Comparison of ENCODE assay signal across 16 cellular contexts in genomic region chr13:21318891-21319532, GRCh38.
DNase-seq lines count a peak whose midpoint lies in the region; ATAC-seq and TF ChIP-seq lines count a peak whose summit lies in the region.
"Had no signal": no experiment of that assay in that cellular context is flagged by ENCODE, and none has a peak within 500 bp of the region (broad histone marks: within the 10 kb centered on the region; RNA-seq: fewer than 3 reads in every experiment).

No MANE protein-coding gene starts in this region.

- H3K4me2 ChIP-seq in MM.1S (ENCODE audit: low read depth, low read length) = no peak overlapping the region
- H3K4me2 ChIP-seq: smooth muscle cell had no signal

- H3K9ac ChIP-seq in MM.1S (ENCODE audit: low read length) = no peak overlapping the region

- H3K9me3 Mint-ChIP-seq in activated naive CD8-positive, alpha-beta T cell treated with anti-CD3 and anti-CD28 coated beads, Interleukin-2, amount 10 ng/mL, durations not matched to agents 7 days and 5 days = no peaks in the 10 kb centered on the region
- no peaks in the 10 kb centered on the region for H3K9me3 Mint-ChIP-seq in activated naive CD8-positive, alpha-beta T cell treated with anti-CD3 and anti-CD28 coated beads, Interleukin-2, amount 50 U/mL, for 24 hours

- no peak overlapping the region for H2AFZ ChIP-seq in MM.1S (ENCODE audit: low read length)

- H3K9me2 ChIP-seq in MM.1S (replicated peaks; ENCODE audit: insufficient read depth, low read length) = no peaks in the 10 kb centered on the region

- intact Hi-C loops in upper lobe of right lung (cut with DNase I) = no loop called here

- ATAC-seq in activated naive CD8-positive, alpha-beta T cell treated with anti-CD3 and anti-CD28 coated beads, Interleukin-2, amount 10 ng/mL, durations not matched to agents 7 days and 5 days (ENCODE audit: low read depth) = no peak
- ATAC-seq in activated naive CD8-positive, alpha-beta T cell treated with anti-CD3 and anti-CD28 coated beads, Interleukin-2, amount 50 U/mL, for 24 hours = no peak
- ATAC-seq in upper lobe of right lung (no peak), GM19351 (IDR thresholded peaks at IDR 0.05; ENCODE audit: unreplicated experiment) (no peak)

- H3K9me3 ChIP-seq in upper lobe of right lung (no peaks in the 10 kb centered on the region), MM.1S (replicated peaks; ENCODE audit: insufficient read depth, low read length) (no peaks in the 10 kb centered on the region)
- H3K9me3 ChIP-seq: tibial nerve had no signal

- H3K4me3 Mint-ChIP-seq in activated naive CD8-positive, alpha-beta T cell treated with anti-CD3 and anti-CD28 coated beads, Interleukin-2, amount 10 ng/mL, durations not matched to agents 7 days and 5 days = peak overlapping the region; percentile 2
- no peak overlapping the region for H3K4me3 Mint-ChIP-seq in activated naive CD8-positive, alpha-beta T cell treated with anti-CD3 and anti-CD28 coated beads, Interleukin-2, amount 50 U/mL, for 24 hours

- H3K4me3 ChIP-seq in coronary artery (peak overlapping the region; percentile 41), upper lobe of right lung (peak overlapping the region; percentile 21), MM.1S (ENCODE audit: low read length) (no peak overlapping the region)
- H3K4me3 ChIP-seq: smooth muscle cell had no signal

- H3K36me3 Mint-ChIP-seq in activated naive CD8-positive, alpha-beta T cell treated with anti-CD3 and anti-CD28 coated beads, Interleukin-2, amount 10 ng/mL, durations not matched to agents 7 days and 5 days = peaks cover 6% of the 10 kb centered on the region
- peaks cover 6% of the 10 kb centered on the region for H3K36me3 Mint-ChIP-seq in activated naive CD8-positive, alpha-beta T cell treated with anti-CD3 and anti-CD28 coated beads, Interleukin-2, amount 50 U/mL, for 24 hours (ENCODE audit: low read depth)

- POLR2A ChIA-PET in activated naive CD8-positive, alpha-beta T cell treated with anti-CD3 and anti-CD28 coated beads, Interleukin-2, amount 10 ng/mL, durations not matched to agents 7 days and 5 days (lab: Charles Lee) = no interaction called here

- H3K27ac ChIP-seq in coronary artery (no peak overlapping the region), upper lobe of right lung (no peak overlapping the region), MM.1S (ENCODE audit: low read length) (no peak overlapping the region)
- H3K27ac ChIP-seq: RWPE1, tibial nerve had no signal

- no peak overlapping the region for H3K27ac Mint-ChIP-seq in activated naive CD8-positive, alpha-beta T cell treated with anti-CD3 and anti-CD28 coated beads, Interleukin-2, amount 10 ng/mL, durations not matched to agents 7 days and 5 days
- H3K27ac Mint-ChIP-seq in activated naive CD8-positive, alpha-beta T cell treated with anti-CD3 and anti-CD28 coated beads, Interleukin-2, amount 50 U/mL, for 24 hours = no peak overlapping the region

- no peaks in the 10 kb centered on the region for H3K36me3 ChIP-seq in upper lobe of right lung
- H3K36me3 ChIP-seq in MM.1S (replicated peaks; ENCODE audit: insufficient read depth, low read length) = no peaks in the 10 kb centered on the region

- H3K79me2 ChIP-seq in MM.1S (ENCODE audit: low read length) = no peaks in the 10 kb centered on the region

- no peaks in the 10 kb centered on the region for H3K27me3 ChIP-seq in upper lobe of right lung
- H3K27me3 ChIP-seq in MM.1S (replicated peaks; ENCODE audit: insufficient read depth, low read length) = no peaks in the 10 kb centered on the region
- H3K27me3 ChIP-seq: tibial nerve had no signal

- H3K27me3 Mint-ChIP-seq in activated naive CD8-positive, alpha-beta T cell treated with anti-CD3 and anti-CD28 coated beads, Interleukin-2, amount 10 ng/mL, durations not matched to agents 7 days and 5 days = no peaks in the 10 kb centered on the region
- H3K27me3 Mint-ChIP-seq in activated naive CD8-positive, alpha-beta T cell treated with anti-CD3 and anti-CD28 coated beads, Interleukin-2, amount 50 U/mL, for 24 hours = no peaks in the 10 kb centered on the region

- no peak for DNase-seq in activated naive CD8-positive, alpha-beta T cell treated with anti-CD3 and anti-CD28 coated beads, Interleukin-2, amount 10 ng/mL, durations not matched to agents 7 days and 5 days
- no peak for DNase-seq in activated naive CD8-positive, alpha-beta T cell treated with anti-CD3 and anti-CD28 coated beads, Interleukin-2, amount 50 U/mL, for 24 hours
- DNase-seq in coronary artery (ENCODE audit: low spot score) (no peak), lung microvascular endothelial cell (ENCODE audit: low read depth in 2 of 2) (peak; percentile 34 to 36), upper lobe of right lung (peak; percentile 63), GOT3 (lab: John Stamatoyannopoulos, UW) (no peak), MM.1S (no peak)
- DNase-seq: activated CD4-positive, alpha-beta T cell treated with anti-CD3 and anti-CD28 coated beads, Interleukin-2, amount 50 U/mL, for 4 hours; activated naive CD4-positive, alpha-beta T cell treated with anti-CD3 and anti-CD28 coated beads, Interleukin-2, amount 50 U/mL, for 16 hours; KBM-7; NCI-H1436 treated with DMSO at 0.1 percent for 48 hours; NCI-H526 treated with DMSO at 0.1 percent for 48 hours had no signal

- H4K20me1 ChIP-seq in MM.1S (ENCODE audit: insufficient read depth, low read length) = no peaks in the 10 kb centered on the region

- no peaks in the 10 kb centered on the region for H3K4me1 ChIP-seq in upper lobe of right lung
- 0 out of 2 replicates have a peak, but pooled peaks cover 8% of the 10 kb centered on the region for H3K4me1 ChIP-seq in MM.1S (ENCODE audit: low read length)
- H3K4me1 ChIP-seq: tibial nerve had no signal

- H3K4me1 Mint-ChIP-seq in activated naive CD8-positive, alpha-beta T cell treated with anti-CD3 and anti-CD28 coated beads, Interleukin-2, amount 10 ng/mL, durations not matched to agents 7 days and 5 days = no peaks in the 10 kb centered on the region
- peaks cover 21% of the 10 kb centered on the region for H3K4me1 Mint-ChIP-seq in activated naive CD8-positive, alpha-beta T cell treated with anti-CD3 and anti-CD28 coated beads, Interleukin-2, amount 50 U/mL, for 24 hours

- H3F3A ChIP-seq in MM.1S (ENCODE audit: insufficient read depth, low read length) = 0 out of 2 replicates have a peak, but pooled peaks cover 2% of the 10 kb centered on the region

- TF ChIP-seq CTCF in coronary artery (IDR thresholded peaks at IDR 0.05) = no peak
- TF ChIP-seq CTCF in upper lobe of right lung (IDR thresholded peaks at IDR 0.05) = no peak
- TF ChIP-seq CTCF in MM.1S (IDR thresholded peaks at IDR 0.05; ENCODE audit: low read length) = no peak

Comparison
In these comparisons a context has a peak if more than half of its experiments do, and no peak if none do; other contexts are left out.
1. DNase-seq: peak in lung microvascular endothelial cell (2 of 2) and upper lobe of right lung (single experiment); none in activated naive CD8-positive, alpha-beta T cell treated with anti-CD3 and anti-CD28 coated beads, Interleukin-2, amount 10 ng/mL, durations not matched to agents 7 days and 5 days (single experiment), activated naive CD8-positive, alpha-beta T cell treated with anti-CD3 and anti-CD28 coated beads, Interleukin-2, amount 50 U/mL, for 24 hours (single experiment), coronary artery (single experiment), GOT3 (single experiment) and MM.1S (single experiment).